ENCODE assay signal across 1 cellular context in the genomic region with DNA sequence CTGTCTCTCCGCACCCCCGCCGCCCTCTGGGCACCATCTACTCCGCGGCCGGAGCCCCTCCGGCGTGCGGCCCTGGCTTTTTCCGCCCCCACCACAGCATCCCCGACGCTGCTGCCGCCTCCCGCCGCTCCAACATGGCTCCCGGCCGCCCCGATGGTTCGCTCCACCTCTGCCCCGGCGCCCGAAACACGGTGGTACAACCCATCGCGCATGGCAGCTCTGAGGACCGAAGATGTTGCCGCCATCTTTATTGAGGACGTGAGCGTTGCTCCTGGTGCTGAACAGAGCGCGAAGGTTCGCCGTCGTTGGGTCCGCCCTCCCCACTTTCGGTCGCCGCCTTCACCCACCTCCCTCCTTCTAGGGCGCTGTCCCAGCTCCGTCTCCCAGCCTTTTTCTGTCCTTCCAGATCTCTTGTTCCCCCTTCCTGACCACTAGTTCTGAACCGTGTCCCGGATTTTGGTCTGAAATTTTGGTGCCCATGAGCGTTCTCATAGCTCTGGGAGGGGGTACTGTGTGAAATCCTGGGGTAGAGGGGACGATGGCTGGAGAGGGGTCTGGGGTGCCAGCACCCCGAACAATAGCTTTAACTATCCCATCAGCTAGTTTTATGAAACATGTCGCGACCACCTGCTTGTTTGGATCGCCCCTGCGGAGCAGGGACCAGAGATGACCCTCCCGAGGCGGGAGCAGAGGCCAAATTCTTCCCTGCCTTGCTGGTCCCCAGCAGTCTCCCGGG.
TF ChIP-seq lines count a peak whose summit lies in the region.

A gene with protein sequence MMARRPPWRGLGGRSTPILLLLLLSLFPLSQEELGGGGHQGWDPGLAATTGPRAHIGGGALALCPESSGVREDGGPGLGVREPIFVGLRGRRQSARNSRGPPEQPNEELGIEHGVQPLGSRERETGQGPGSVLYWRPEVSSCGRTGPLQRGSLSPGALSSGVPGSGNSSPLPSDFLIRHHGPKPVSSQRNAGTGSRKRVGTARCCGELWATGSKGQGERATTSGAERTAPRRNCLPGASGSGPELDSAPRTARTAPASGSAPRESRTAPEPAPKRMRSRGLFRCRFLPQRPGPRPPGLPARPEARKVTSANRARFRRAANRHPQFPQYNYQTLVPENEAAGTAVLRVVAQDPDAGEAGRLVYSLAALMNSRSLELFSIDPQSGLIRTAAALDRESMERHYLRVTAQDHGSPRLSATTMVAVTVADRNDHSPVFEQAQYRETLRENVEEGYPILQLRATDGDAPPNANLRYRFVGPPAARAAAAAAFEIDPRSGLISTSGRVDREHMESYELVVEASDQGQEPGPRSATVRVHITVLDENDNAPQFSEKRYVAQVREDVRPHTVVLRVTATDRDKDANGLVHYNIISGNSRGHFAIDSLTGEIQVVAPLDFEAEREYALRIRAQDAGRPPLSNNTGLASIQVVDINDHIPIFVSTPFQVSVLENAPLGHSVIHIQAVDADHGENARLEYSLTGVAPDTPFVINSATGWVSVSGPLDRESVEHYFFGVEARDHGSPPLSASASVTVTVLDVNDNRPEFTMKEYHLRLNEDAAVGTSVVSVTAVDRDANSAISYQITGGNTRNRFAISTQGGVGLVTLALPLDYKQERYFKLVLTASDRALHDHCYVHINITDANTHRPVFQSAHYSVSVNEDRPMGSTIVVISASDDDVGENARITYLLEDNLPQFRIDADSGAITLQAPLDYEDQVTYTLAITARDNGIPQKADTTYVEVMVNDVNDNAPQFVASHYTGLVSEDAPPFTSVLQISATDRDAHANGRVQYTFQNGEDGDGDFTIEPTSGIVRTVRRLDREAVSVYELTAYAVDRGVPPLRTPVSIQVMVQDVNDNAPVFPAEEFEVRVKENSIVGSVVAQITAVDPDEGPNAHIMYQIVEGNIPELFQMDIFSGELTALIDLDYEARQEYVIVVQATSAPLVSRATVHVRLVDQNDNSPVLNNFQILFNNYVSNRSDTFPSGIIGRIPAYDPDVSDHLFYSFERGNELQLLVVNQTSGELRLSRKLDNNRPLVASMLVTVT (N-terminal part only) (minus strand): TSS at position 134 of the 736 bp plus-strand sequence. CDS start 252 bp downstream, outside the sequence.

TF ChIP-seq in HCT116, 20 proteins besides CTCF, POLR2A, EP300 and RAD21:
- TF ChIP-seq, protein P1, sequence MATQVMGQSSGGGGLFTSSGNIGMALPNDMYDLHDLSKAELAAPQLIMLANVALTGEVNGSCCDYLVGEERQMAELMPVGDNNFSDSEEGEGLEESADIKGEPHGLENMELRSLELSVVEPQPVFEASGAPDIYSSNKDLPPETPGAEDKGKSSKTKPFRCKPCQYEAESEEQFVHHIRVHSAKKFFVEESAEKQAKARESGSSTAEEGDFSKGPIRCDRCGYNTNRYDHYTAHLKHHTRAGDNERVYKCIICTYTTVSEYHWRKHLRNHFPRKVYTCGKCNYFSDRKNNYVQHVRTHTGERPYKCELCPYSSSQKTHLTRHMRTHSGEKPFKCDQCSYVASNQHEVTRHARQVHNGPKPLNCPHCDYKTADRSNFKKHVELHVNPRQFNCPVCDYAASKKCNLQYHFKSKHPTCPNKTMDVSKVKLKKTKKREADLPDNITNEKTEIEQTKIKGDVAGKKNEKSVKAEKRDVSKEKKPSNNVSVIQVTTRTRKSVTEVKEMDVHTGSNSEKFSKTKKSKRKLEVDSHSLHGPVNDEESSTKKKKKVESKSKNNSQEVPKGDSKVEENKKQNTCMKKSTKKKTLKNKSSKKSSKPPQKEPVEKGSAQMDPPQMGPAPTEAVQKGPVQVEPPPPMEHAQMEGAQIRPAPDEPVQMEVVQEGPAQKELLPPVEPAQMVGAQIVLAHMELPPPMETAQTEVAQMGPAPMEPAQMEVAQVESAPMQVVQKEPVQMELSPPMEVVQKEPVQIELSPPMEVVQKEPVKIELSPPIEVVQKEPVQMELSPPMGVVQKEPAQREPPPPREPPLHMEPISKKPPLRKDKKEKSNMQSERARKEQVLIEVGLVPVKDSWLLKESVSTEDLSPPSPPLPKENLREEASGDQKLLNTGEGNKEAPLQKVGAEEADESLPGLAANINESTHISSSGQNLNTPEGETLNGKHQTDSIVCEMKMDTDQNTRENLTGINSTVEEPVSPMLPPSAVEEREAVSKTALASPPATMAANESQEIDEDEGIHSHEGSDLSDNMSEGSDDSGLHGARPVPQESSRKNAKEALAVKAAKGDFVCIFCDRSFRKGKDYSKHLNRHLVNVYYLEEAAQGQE (IDR thresholded peaks at IDR 0.05; ENCODE audit: low read depth): no peak
- peak; percentile 94 for TF ChIP-seq YY1 (IDR thresholded peaks at IDR 0.05; ENCODE audit: extremely low read depth, insufficient replicate concordance, low read depth, low read length)
- peak; percentile 38 for TF ChIP-seq TCF7L2 (IDR thresholded peaks at IDR 0.05; ENCODE audit: borderline replicate concordance, extremely low read depth, insufficient read depth, insufficient read length)
- TF ChIP-seq POLR2AphosphoS5 (IDR thresholded peaks at IDR 0.05; ENCODE audit: low read depth, low read length): peak; percentile 64
